Comparison of ENCODE assay signal across 14 cellular contexts in the genomic region with DNA sequence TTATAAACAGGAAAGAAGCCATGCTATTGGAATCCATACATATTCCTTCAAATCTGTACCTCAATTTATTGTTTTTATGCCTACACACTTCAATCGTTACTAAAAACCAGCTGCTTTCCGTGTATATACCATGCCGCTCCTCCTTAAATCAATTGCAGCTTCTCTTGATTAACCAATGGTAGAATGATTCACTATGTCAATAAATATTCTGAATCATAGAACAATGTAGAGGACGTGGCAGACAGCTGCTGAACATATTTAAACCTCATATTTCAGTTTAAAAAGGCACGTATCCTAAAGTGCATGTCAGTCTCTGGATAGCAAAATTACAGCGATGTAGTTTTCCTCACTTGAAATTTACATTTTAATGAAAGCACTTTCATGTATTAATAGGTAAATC.
A peak's percentile ranks its signal among the peaks of the same experiment; 100 is the strongest.
DNase-seq lines count a peak whose midpoint lies in the region; ATAC-seq, FAIRE-seq and TF ChIP-seq lines count a peak whose summit lies in the region.
"Had no signal": no experiment of that assay in that cellular context is flagged by ENCODE, and none has a peak within 500 bp of the region (broad histone marks: within the 10 kb centered on the region; RNA-seq: fewer than 3 reads in every experiment).

No MANE protein-coding gene starts in this region.

- no peak overlapping the region for H3K4me3 Mint-ChIP-seq in activated naive CD4-positive, alpha-beta T cell treated with anti-CD3 and anti-CD28 coated beads for 36 hours
- H3K4me3 Mint-ChIP-seq in endodermal cell = no peak overlapping the region
- H3K4me3 Mint-ChIP-seq: activated B cell treated with CpG ODN at 0.5 μM for 24 hours; stimulated activated naive B cell treated with anti-CD40 and anti-IgM and Interleukin-4, amounts not matched to agents 10 μg/mL and 1 μg/mL and 100 μg/mL, for 72 hours had no signal

- peaks cover 5% of the 10 kb centered on the region for H3K4me1 ChIP-seq in IMR-90 (ENCODE audit: control insufficient read depth, insufficient read depth, low read length)
- H3K4me1 ChIP-seq in GM12878 (ENCODE audit: control insufficient read depth, insufficient read depth, low read length) = peaks cover 37% of the 10 kb centered on the region
- no peaks in the 10 kb centered on the region for H3K4me1 ChIP-seq in endodermal cell (ENCODE audit: control insufficient read depth, insufficient read depth, low read length)

- no CpG with 5 or more reads among the region's 6 CpGs for WGBS in IMR-90 (ENCODE audit: extremely low coverage in 2 of 2, insufficient read length in 1 of 2), 2 experiments
- 97% methylated on average over 6 of the region's 6 CpGs for WGBS in GM12878 (ENCODE audit: insufficient coverage, insufficient replicate concordance, low lambda C conversion rate, missing lambda C conversion rate)
- WGBS in endodermal cell (ENCODE audit: insufficient coverage in 1 of 2, insufficient read length in 1 of 2), 2 experiments = 93 to 96% methylated on average over 3 to 6 of the region's 6 CpGs

- 0 out of 2 replicates have a peak overlapping the region, but pooled peaks have one; percentile 18 for H3K18ac ChIP-seq in IMR-90 (ENCODE audit: low read depth, low read length)

- RAD21 ChIA-PET in GM12878 (lab: Charles Lee; ENCODE audit: unreplicated experiment) = interaction anchor here (0.6 to 4.0 kb wide), 15 partner anchors 9 to 90 kb away, joined by 3 to 37 read pairs (median 5); no protein-coding TSS in a partner anchor

- H3K9me1 ChIP-seq in IMR-90 (ENCODE audit: insufficient read depth, low read length) = no peaks in the 10 kb centered on the region

- CTCF ChIA-PET in activated naive CD4-positive, alpha-beta T cell treated with anti-CD3 and anti-CD28 coated beads for 36 hours (lab: Charles Lee) = interaction anchor here (1.1 to 3.3 kb wide), 6 partner anchors 16 to 86 kb away, joined by 3 to 17 read pairs (median 6); no protein-coding TSS in a partner anchor
- CTCF ChIA-PET in IMR-90 (lab: Yijun Ruan, JAX) = no interaction called here
- CTCF ChIA-PET in GM12878 (lab: Yijun Ruan, JAX) = interaction anchor here (1.0 to 2.2 kb wide), 7 partner anchors 15 to 87 kb away, joined by 3 to 8 read pairs (median 3); no protein-coding TSS in a partner anchor

- H2BK15ac ChIP-seq in IMR-90 (ENCODE audit: low read depth, low read length) = no peak overlapping the region

- H3K27ac Mint-ChIP-seq in activated naive CD4-positive, alpha-beta T cell treated with anti-CD3 and anti-CD28 coated beads for 36 hours = peak overlapping the region; percentile 70
- H3K27ac Mint-ChIP-seq in endodermal cell = no peak overlapping the region

- peak overlapping the region; percentile 59 for H2BK5ac ChIP-seq in IMR-90 (ENCODE audit: low read depth, low read length, poor library complexity, severe bottlenecking)

- H4K20me1 ChIP-seq in IMR-90 (ENCODE audit: insufficient read depth, low read length) = no peaks in the 10 kb centered on the region
- no peaks in the 10 kb centered on the region for H4K20me1 ChIP-seq in GM12878 (ENCODE audit: control insufficient read depth, insufficient read depth)
- H4K20me1 ChIP-seq: BLaER1 had no signal

- BruUV-seq in IMR-90 (replicated peaks; lab: Mats Ljungman, UMichigan) (no TSS peak), GM12878 (replicated peaks; lab: Mats Ljungman, UMichigan) (no TSS peak)

- H4K5ac ChIP-seq in IMR-90 (ENCODE audit: low read depth, low read length) = 0 out of 2 replicates have a peak overlapping the region, but pooled peaks have one; percentile 63

- no peak overlapping the region for H3K4me3 ChIP-seq in IMR-90 (ENCODE audit: insufficient read depth, low read depth, low read length)
- H3K4me3 ChIP-seq in GM12878 = no peak overlapping the region
- no peak overlapping the region for H3K4me3 ChIP-seq in skeletal muscle cell (ENCODE audit: low read depth, low read length)
- no peak overlapping the region for H3K4me3 ChIP-seq in endodermal cell (ENCODE audit: low read length)
- H3K4me3 ChIP-seq: BLaER1, cardiac muscle cell had no signal

- TF ChIP-seq RAD21 in IMR-90 (IDR thresholded peaks at IDR 0.05; ENCODE audit: low read length) (no peak), GM12878 (IDR thresholded peaks at IDR 0.05; ENCODE audit: insufficient read depth, low read depth, low read length) (no peak)

- H3K79me1 ChIP-seq in IMR-90 (ENCODE audit: low read depth in 1 of 2, low read length in 2 of 2) = no peaks in the 10 kb centered on the region

- H3K27me3 ChIP-seq in IMR-90 (ENCODE audit: control insufficient read depth, insufficient read depth, low read length) (no peaks in the 10 kb centered on the region), GM12878 (replicated peaks in 1 of 2; ENCODE audit: control insufficient read depth in 2 of 2, insufficient read depth in 2 of 2, low read length in 1 of 2) (no peaks in the 10 kb centered on the region), endodermal cell (ENCODE audit: control insufficient read depth, insufficient read depth, low read length, poor library complexity, severe bottlenecking) (no peaks in the 10 kb centered on the region)
- H3K27me3 ChIP-seq: BLaER1, cardiac muscle cell had no signal

- no peak for TF ChIP-seq EP300 in GM12878 (IDR thresholded peaks at IDR 0.05; ENCODE audit: borderline replicate concordance in 1 of 2, control insufficient read depth in 1 of 2, low read depth in 2 of 2, low read length in 2 of 2)

- peaks cover 75% of the 10 kb centered on the region for H3K4me1 Mint-ChIP-seq in activated naive CD4-positive, alpha-beta T cell treated with anti-CD3 and anti-CD28 coated beads for 36 hours (ENCODE audit: low read depth)
- no peaks in the 10 kb centered on the region for H3K4me1 Mint-ChIP-seq in endodermal cell

- TF ChIP-seq CTCF in IMR-90 (conservative IDR thresholded peaks at IDR 0.05; ENCODE audit: low read depth, low read length) (no peak), GM12878 (IDR thresholded peaks at IDR 0.05 in 2 of 3, conservative IDR thresholded peaks at IDR 0.05 in 1 of 3; ENCODE audit: control insufficient read depth in 2 of 3, extremely low read depth in 1 of 3, insufficient read depth in 1 of 3, low read depth in 3 of 3, low read length in 3 of 3) (no peak), endodermal cell (conservative IDR thresholded peaks at IDR 0.05) (no peak)

- H3K4me2 ChIP-seq in IMR-90 (ENCODE audit: low read depth, low read length) (peak overlapping the region; percentile 45), GM12878 (ENCODE audit: control insufficient read depth, insufficient read depth) (peak overlapping the region; percentile 4; the same call in 1 of the 2 replicates)
- H3K4me2 ChIP-seq: BLaER1 had no signal

- H4K91ac ChIP-seq in IMR-90 (ENCODE audit: insufficient read depth, low read depth, low read length) = no peak overlapping the region

- H3K27me3 Mint-ChIP-seq in activated naive CD4-positive, alpha-beta T cell treated with anti-CD3 and anti-CD28 coated beads for 36 hours (ENCODE audit: low read depth) = no peaks in the 10 kb centered on the region
- no peaks in the 10 kb centered on the region for H3K27me3 Mint-ChIP-seq in endodermal cell (ENCODE audit: insufficient read depth)
- H3K27me3 Mint-ChIP-seq: activated B cell treated with CpG ODN at 0.5 μM for 24 hours; stimulated activated naive B cell treated with anti-CD40 and anti-IgM and Interleukin-4, amounts not matched to agents 10 μg/mL and 1 μg/mL and 100 μg/mL, for 72 hours had no signal

- H2BK120ac ChIP-seq in IMR-90 (ENCODE audit: low read depth, low read length) = peak overlapping the region; percentile 12; the same call in 1 of the 2 replicates

- in situ Hi-C loops in IMR-90 (cut with MboI; ENCODE audit: low sequenced_read_pairs) = no loop called here
- in situ Hi-C loops in GM12878 (cut with MboI) = loop anchor here (10.0 kb wide), 1 partner anchor 58 kb away; no protein-coding TSS in a partner anchor

- H3K9ac ChIP-seq in IMR-90 (ENCODE audit: low read depth, low read length) = no peak overlapping the region
- no peak overlapping the region for H3K9ac ChIP-seq in GM12878 (ENCODE audit: control insufficient read depth, insufficient read depth, low read length)
- no peak overlapping the region for H3K9ac ChIP-seq in endodermal cell (ENCODE audit: extremely low read depth, low read length, poor library complexity, severe bottlenecking)
- H3K9ac ChIP-seq: BLaER1 had no signal

- H3K9me3 ChIP-seq in IMR-90 (ENCODE audit: control insufficient read depth, insufficient read depth, low read length) = no peaks in the 10 kb centered on the region
- H3K9me3 ChIP-seq in GM12878 (replicated peaks; ENCODE audit: control insufficient read depth, insufficient read depth, low read length) = peaks cover 23% of the 10 kb centered on the region
- H3K9me3 ChIP-seq in endodermal cell (ENCODE audit: control insufficient read depth, low read length) = no peaks in the 10 kb centered on the region

- no peak overlapping the region; a peak in 1 of 4 replicates for H4K8ac ChIP-seq in IMR-90 (ENCODE audit: low read depth in 2 of 2, low read length in 2 of 2)

- no peak for DNase-seq in activated naive CD4-positive, alpha-beta T cell treated with anti-CD3 and anti-CD28 coated beads for 36 hours
- DNase-seq in activated naive CD4-positive, alpha-beta T cell (lab: John Stamatoyannopoulos, UW) = no peak
- DNase-seq in IMR-90 (peak; percentile 91), GM12878 (ENCODE audit: low read depth, low spot score) (no peak), skeletal muscle cell (ENCODE audit: low read depth) (peak; percentile 52), hippocampal formation (lab: John Stamatoyannopoulos, UW) (no peak), ureter (ENCODE audit: low spot score) (no peak), endodermal cell (no peak)
- DNase-seq: activated B cell treated with CpG ODN at 0.5 μM for 24 hours; activated T-cell treated with anti-CD3 and anti-CD28 coated beads, Interleukin-2, amount 50 U/mL, for 48 hours; stimulated activated CD4-positive, alpha-beta T cell treated with anti-CD3 and anti-CD28 coated beads, Interleukin-1b, Interleukin-23, amount 100 ng/mL, for 48 hours; stimulated activated naive B cell treated with anti-CD40 and anti-IgM and Interleukin-4, amounts not matched to agents 10 μg/mL and 1 μg/mL and 100 μg/mL, for 72 hours had no signal

- H2AFZ ChIP-seq in IMR-90 (replicated peaks; ENCODE audit: low read length, poor library complexity) = no peak overlapping the region
- no peak overlapping the region for H2AFZ ChIP-seq in GM12878 (ENCODE audit: control insufficient read depth, low read depth, low read length)

- POLR2A ChIA-PET in IMR-90 (lab: Charles Lee; ENCODE audit: unreplicated experiment) = no interaction called here
- POLR2A ChIA-PET in GM12878 (lab: Charles Lee) = interaction anchor here (1.1 to 2.9 kb wide), 3 partner anchors 17 to 282 kb away, joined by 3 to 15 read pairs (median 3); no protein-coding TSS in a partner anchor

- H3K14ac ChIP-seq in IMR-90 (replicated peaks; ENCODE audit: low read depth, low read length) = no peak overlapping the region

- no peak overlapping the region for H3K23ac ChIP-seq in IMR-90 (ENCODE audit: low read depth, low read length)

- H3K27ac ChIP-seq in IMR-90 (ENCODE audit: insufficient read depth, low read length) = peak overlapping the region; percentile 27; the same call in 1 of the 2 replicates
- H3K27ac ChIP-seq in GM12878 (ENCODE audit: control insufficient read depth, insufficient read depth) = peak overlapping the region; percentile 95
- H3K27ac ChIP-seq in endodermal cell (ENCODE audit: low read depth, low read length) = no peak overlapping the region
- H3K27ac ChIP-seq: BLaER1 had no signal

- peak; percentile 88 for ATAC-seq in IMR-90 (ENCODE audit: low read depth)
- ATAC-seq in GM12878 = no peak

- TF ChIP-seq POLR2A in IMR-90 (IDR thresholded peaks at IDR 0.05; ENCODE audit: low read depth, low read length) (no peak), GM12878 (IDR thresholded peaks at IDR 0.05; ENCODE audit: low read depth, low read length) (no peak)

- no peak overlapping the region for H3K56ac ChIP-seq in IMR-90 (ENCODE audit: extremely low read depth, insufficient read depth, low read length)

- SMC1A ChIA-PET in GM12878 (lab: Charles Lee; ENCODE audit: uncharacterized antibody, unreplicated experiment) = interaction anchor here (1.2 to 6.3 kb wide), 8 partner anchors 11 to 82 kb away, joined by 3 to 61 read pairs (median 12); no protein-coding TSS in a partner anchor

- FAIRE-seq in GM12878 (lab: Jason Lieb, UNC) = no peak

- dilution Hi-C loops in IMR-90 (cut with HindIII; ENCODE audit: low sequenced_read_pairs, unreplicated experiment) = no loop called here

- peaks cover 66% of the 10 kb centered on the region for H3K79me2 ChIP-seq in GM12878 (ENCODE audit: control insufficient read depth, insufficient read depth, low read length)

- no peak overlapping the region for H2AK9ac ChIP-seq in IMR-90 (replicated peaks; ENCODE audit: low read depth, low read length, poor library complexity)

- peaks cover 6% of the 10 kb centered on the region for H3K9me3 Mint-ChIP-seq in activated naive CD4-positive, alpha-beta T cell treated with anti-CD3 and anti-CD28 coated beads for 36 hours
- no peaks in the 10 kb centered on the region for H3K9me3 Mint-ChIP-seq in endodermal cell

- 0 out of 2 replicates have a peak overlapping the region, but pooled peaks have one; percentile 16 for H3K4ac ChIP-seq in IMR-90 (ENCODE audit: low read depth, low read length)

- peaks cover 9% of the 10 kb centered on the region for H3K36me3 Mint-ChIP-seq in activated naive CD4-positive, alpha-beta T cell treated with anti-CD3 and anti-CD28 coated beads for 36 hours (ENCODE audit: low read depth)
- no peaks in the 10 kb centered on the region for H3K36me3 Mint-ChIP-seq in endodermal cell (ENCODE audit: low read depth)

- H3K36me3 ChIP-seq in IMR-90 (ENCODE audit: control insufficient read depth, insufficient read depth, low read length) = no peaks in the 10 kb centered on the region
- no peaks in the 10 kb centered on the region for H3K36me3 ChIP-seq in GM12878 (ENCODE audit: control insufficient read depth in 2 of 2, insufficient read depth in 2 of 2, low read length in 1 of 2)
- H3K36me3 ChIP-seq in endodermal cell (ENCODE audit: control insufficient read depth, insufficient read depth, low read length) = no peaks in the 10 kb centered on the region
- H3K36me3 ChIP-seq: BLaER1, cardiac muscle cell had no signal

- no peak overlapping the region for H2AK5ac ChIP-seq in IMR-90 (ENCODE audit: low read depth, low read length)

- H2BK20ac ChIP-seq in IMR-90 (ENCODE audit: low read depth, low read length) = no peak overlapping the region

- intact Hi-C loops in activated naive CD4-positive, alpha-beta T cell treated with anti-CD3 and anti-CD28 coated beads for 36 hours (cut with micrococcal nuclease) = loop anchor here (1.0 kb wide), 1 partner anchor 43 kb away; no protein-coding TSS in a partner anchor
- intact Hi-C loops in IMR-90 (cut with micrococcal nuclease) = no loop called here
- intact Hi-C loops in GM12878 (cut with micrococcal nuclease; ENCODE audit: unreplicated experiment) = no loop called here

Comparison
In these comparisons a context has a peak if more than half of its experiments do, and no peak if none do; other contexts are left out.
1. DNase-seq: peak in IMR-90 (single experiment) and skeletal muscle cell (single experiment); none in activated naive CD4-positive, alpha-beta T cell treated with anti-CD3 and anti-CD28 coated beads for 36 hours (single experiment), activated naive CD4-positive, alpha-beta T cell (0 of 4), GM12878 (single experiment), hippocampal formation (0 of 2), ureter (single experiment) and endodermal cell (single experiment).